ENCODE assay signal across 11 cellular contexts in the genomic region with DNA sequence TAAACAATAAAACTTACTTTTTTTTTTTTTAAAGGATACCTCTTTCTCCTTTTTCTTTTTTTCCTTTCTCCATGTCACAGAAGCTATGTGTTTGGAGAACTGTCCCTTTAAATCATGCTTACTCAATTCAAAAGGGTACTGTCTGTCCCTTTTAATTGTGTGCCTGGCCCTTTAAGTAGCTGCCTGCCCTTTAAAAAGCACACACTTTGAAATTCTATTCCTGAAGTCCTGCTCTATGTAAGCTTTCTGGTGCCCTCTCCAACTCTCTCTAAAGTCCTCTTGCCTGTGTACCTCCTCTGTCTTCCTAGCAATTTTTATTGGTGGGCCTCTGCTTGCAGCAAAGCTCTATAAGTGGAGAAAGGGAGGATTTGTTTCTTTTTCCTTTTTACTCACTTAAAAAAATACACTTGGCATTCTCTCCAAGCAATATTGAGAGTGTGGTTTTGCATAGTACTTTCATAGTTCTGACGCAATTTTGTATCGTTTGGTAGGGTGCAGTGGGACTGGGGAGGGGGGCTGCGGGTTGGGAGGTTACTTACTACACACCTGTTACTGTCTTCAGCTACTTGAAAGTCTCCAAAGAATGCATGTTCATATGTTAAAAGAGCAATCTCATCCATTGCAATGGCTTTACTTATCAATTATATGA.
A peak's percentile ranks its signal among the peaks of the same experiment; 100 is the strongest.
DNase-seq lines count a peak whose midpoint lies in the region; ATAC-seq and TF ChIP-seq lines count a peak whose summit lies in the region.
"Had no signal": no experiment of that assay in that cellular context is flagged by ENCODE, and none has a peak within 500 bp of the region (broad histone marks: within the 10 kb centered on the region; RNA-seq: fewer than 3 reads in every experiment).

No MANE protein-coding gene starts in this region.

- H3K79me2 ChIP-seq in Karpas-422 (ENCODE audit: low read length), result no peaks in the 10 kb centered on the region

- H3K27me3 ChIP-seq in tibial artery (no peaks in the 10 kb centered on the region), Karpas-422 (ENCODE audit: low read length) (no peaks in the 10 kb centered on the region)
- H3K27me3 ChIP-seq: neutrophil had no signal

- H3K4me1 ChIP-seq in tibial artery (peaks cover 0 to 5% (median 0%) of the 10 kb centered on the region in 4 donors), Karpas-422 (ENCODE audit: low read length) (peaks cover 5% of the 10 kb centered on the region; the same call in 1 of the 2 replicates)

- in situ Hi-C loops in KBM-7 (cut with MboI; ENCODE audit: low pct_unique_long_range_greater_than_20kb, low sequenced_read_pairs), result no loop called here

- H3K9ac ChIP-seq in Karpas-422 (ENCODE audit: low read length), result no peak overlapping the region

- no peak for TF ChIP-seq CTCF in tibial artery (IDR thresholded peaks at IDR 0.05)

- peak; percentile 71 for DNase-seq in left kidney (ENCODE audit: low read depth, low spot score)
- DNase-seq in tibial artery, result no peak
- DNase-seq in KBM-7, result no peak
- no peak for DNase-seq in Karpas-422
- no peak for DNase-seq in GF-D8 (lab: John Stamatoyannopoulos, UW)
- DNase-seq: DMS79, head of caudate nucleus had no signal

- H3K4me2 ChIP-seq in Karpas-422 (ENCODE audit: low read depth, low read length, poor library complexity, severe bottlenecking), result no peak overlapping the region

- no peaks in the 10 kb centered on the region for H3K9me2 ChIP-seq in Karpas-422 (replicated peaks; ENCODE audit: insufficient read depth, low read length)

- no peak overlapping the region for H2AFZ ChIP-seq in Karpas-422 (ENCODE audit: low read length)

- no peaks in the 10 kb centered on the region for H4K20me1 ChIP-seq in Karpas-422 (ENCODE audit: insufficient read depth, low read depth, low read length)

- H3K36me3 ChIP-seq in tibial artery (no peaks in the 10 kb centered on the region), Karpas-422 (ENCODE audit: insufficient read depth, low read length) (no peaks in the 10 kb centered on the region)
- H3K36me3 ChIP-seq: neutrophil had no signal

- ATAC-seq in GM18870 (IDR thresholded peaks at IDR 0.05; ENCODE audit: unreplicated experiment) (peak; percentile 54), GM21526 (IDR thresholded peaks at IDR 0.05; ENCODE audit: low FRiP score, unreplicated experiment) (peak; percentile 79), HG03196 (IDR thresholded peaks at IDR 0.05; ENCODE audit: unreplicated experiment) (peak; percentile 53)

- H3K4me3 ChIP-seq in tibial artery (no peak overlapping the region), Karpas-422 (ENCODE audit: low read length) (no peak overlapping the region)

- H3K9me3 ChIP-seq in tibial artery (no peaks in the 10 kb centered on the region), Karpas-422 (ENCODE audit: low read length) (no peaks in the 10 kb centered on the region)
- H3K9me3 ChIP-seq: neutrophil had no signal

- H3K27ac ChIP-seq in tibial artery (no peak overlapping the region), Karpas-422 (ENCODE audit: low read length) (no peak overlapping the region)
- H3K27ac ChIP-seq: neutrophil had no signal

- intact Hi-C loops in tibial artery (cut with DNase I; ENCODE audit: low total_unique reads), result no loop called here
